In the genomic region with DNA sequence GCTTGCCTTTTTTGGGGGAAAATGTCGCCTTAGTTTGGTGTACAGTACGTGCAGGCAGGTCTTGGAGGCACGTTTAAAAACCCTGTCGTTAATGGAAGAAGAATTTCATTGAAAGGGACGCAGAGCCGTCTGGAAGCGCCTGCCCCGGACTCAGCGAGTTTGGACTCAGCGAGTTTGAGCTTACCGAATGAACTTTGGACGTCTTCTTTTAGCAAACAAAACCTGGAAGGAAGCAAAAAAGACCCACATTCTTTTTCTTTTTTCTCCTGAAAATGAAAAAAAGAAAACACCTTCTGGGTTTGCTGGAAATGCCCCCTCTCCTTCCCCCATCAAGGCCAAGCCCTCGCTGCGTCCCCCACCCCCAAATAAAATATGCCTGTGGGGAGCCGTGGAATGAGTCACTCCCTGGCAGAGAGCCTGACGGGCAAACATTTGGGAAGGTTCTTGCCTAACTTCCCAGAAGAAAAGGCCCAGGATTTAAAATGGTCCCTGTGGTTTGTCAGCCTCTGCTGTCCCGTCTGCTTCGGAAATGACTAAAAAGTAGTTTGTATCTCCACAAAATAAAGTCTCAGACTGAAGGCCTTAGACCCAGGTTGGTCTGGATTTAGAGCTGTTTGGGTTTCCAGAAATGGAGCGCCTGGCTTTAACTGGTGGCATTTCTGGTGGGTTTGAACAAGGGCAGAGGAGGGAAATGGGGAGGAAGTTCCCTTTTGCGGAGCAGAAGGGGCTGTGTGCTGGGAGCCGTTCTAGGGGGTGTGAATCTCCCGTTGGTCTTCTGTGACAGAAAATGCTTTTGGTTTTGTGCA, we compare ENCODE assay signal across 8 cellular contexts. TPM values are rescaled to one million over a fixed set of nuclear protein-coding genes. Genes with fewer than 3 reads are reported as not detected.
A peak's percentile ranks its signal among the peaks of the same experiment; 100 is the strongest.
DNase-seq lines count a peak whose midpoint lies in the region; ATAC-seq and TF ChIP-seq lines count a peak whose summit lies in the region.

No MANE protein-coding gene starts in this region.

- H3K9me2 ChIP-seq in MM.1S (replicated peaks; ENCODE audit: insufficient read depth, low read length), result no peaks in the 10 kb centered on the region

- H3K9me3 Mint-ChIP-seq in stimulated activated naive B cell treated with anti-CD40 and anti-IgM and Interleukin-4, amounts not matched to agents 10 μg/mL and 1 μg/mL and 100 μg/mL, for 72 hours, result no peaks in the 10 kb centered on the region

- H2AFZ ChIP-seq in MM.1S (ENCODE audit: low read length), result no peak overlapping the region

- no peaks in the 10 kb centered on the region for H3K27me3 Mint-ChIP-seq in stimulated activated naive B cell treated with anti-CD40 and anti-IgM and Interleukin-4, amounts not matched to agents 10 μg/mL and 1 μg/mL and 100 μg/mL, for 72 hours

- DNase-seq in EL (peak; percentile 93), MM.1S (no peak), body of pancreas (peak; percentile 86 to 91 (median 88)), kidney glomerular epithelial cell (lab: John Stamatoyannopoulos, UW) (peak; percentile 62)
- DNase-seq in stimulated activated naive B cell treated with anti-CD40 and anti-IgM and Interleukin-4, amounts not matched to agents 10 μg/mL and 1 μg/mL and 100 μg/mL, for 72 hours, result no peak

- 0 out of 2 replicates have a peak overlapping the region, but pooled peaks have one; percentile 98 for H3K4me2 ChIP-seq in MM.1S (ENCODE audit: low read depth, low read length)

- no peak overlapping the region for H3K4me3 ChIP-seq in MM.1S (ENCODE audit: low read length)
- peak overlapping the region in 1 of 2 donors; percentile 46 for H3K4me3 ChIP-seq in body of pancreas

- H3K27ac ChIP-seq in MM.1S (ENCODE audit: low read length) (no peak overlapping the region), body of pancreas (peak overlapping the region; percentile 91 to 95 (median 92))

- TF ChIP-seq CTCF in MM.1S (IDR thresholded peaks at IDR 0.05; ENCODE audit: low read length) (no peak), body of pancreas (IDR thresholded peaks at IDR 0.05) (no peak)

- no peaks in the 10 kb centered on the region for H3F3A ChIP-seq in MM.1S (ENCODE audit: insufficient read depth, low read length)

- ATAC-seq in body of pancreas (peak; percentile 77), HG03280 (IDR thresholded peaks at IDR 0.05; ENCODE audit: unreplicated experiment) (no peak), HG03469 (IDR thresholded peaks at IDR 0.05; ENCODE audit: unreplicated experiment) (no peak)
- ATAC-seq in stimulated activated naive B cell treated with anti-CD40 and anti-IgM and Interleukin-4, amounts not matched to agents 10 μg/mL and 1 μg/mL and 100 μg/mL, for 72 hours (replicated peaks), result no peak
- ATAC-seq in activated CD4-positive, CD25-positive, alpha-beta regulatory T cell treated with anti-CD3 and anti-CD28 coated beads, Interleukin-2, amount 50 U/mL, for 24 hours, result no peak

- H3K27me3 ChIP-seq in MM.1S (replicated peaks; ENCODE audit: insufficient read depth, low read length) (no peaks in the 10 kb centered on the region), body of pancreas (no peaks in the 10 kb centered on the region)

- H3K4me3 Mint-ChIP-seq in stimulated activated naive B cell treated with anti-CD40 and anti-IgM and Interleukin-4, amounts not matched to agents 10 μg/mL and 1 μg/mL and 100 μg/mL, for 72 hours, result peak overlapping the region; percentile 95 to 99

- peaks cover 12 to 34% of the 10 kb centered on the region in 2 donors for H3K36me3 Mint-ChIP-seq in stimulated activated naive B cell treated with anti-CD40 and anti-IgM and Interleukin-4, amounts not matched to agents 10 μg/mL and 1 μg/mL and 100 μg/mL, for 72 hours

- H3K79me2 ChIP-seq in MM.1S (ENCODE audit: low read length), result peaks cover 61% of the 10 kb centered on the region

- peaks cover 52 to 93% of the 10 kb centered on the region in 2 donors for H3K4me1 Mint-ChIP-seq in stimulated activated naive B cell treated with anti-CD40 and anti-IgM and Interleukin-4, amounts not matched to agents 10 μg/mL and 1 μg/mL and 100 μg/mL, for 72 hours

- H3K9ac ChIP-seq in MM.1S (ENCODE audit: low read length), result no peak overlapping the region

- no peaks in the 10 kb centered on the region for H4K20me1 ChIP-seq in MM.1S (ENCODE audit: insufficient read depth, low read length)

- TF ChIP-seq POLR2A in body of pancreas (IDR thresholded peaks at IDR 0.05), result peak in 2 of 3 donors; percentile 64 to 65

- H3K9me3 ChIP-seq in MM.1S (replicated peaks; ENCODE audit: insufficient read depth, low read length), result no peaks in the 10 kb centered on the region
- H3K9me3 ChIP-seq in body of pancreas, result no peaks in the 10 kb centered on the region

- H3K27ac Mint-ChIP-seq in stimulated activated naive B cell treated with anti-CD40 and anti-IgM and Interleukin-4, amounts not matched to agents 10 μg/mL and 1 μg/mL and 100 μg/mL, for 72 hours, result peak overlapping the region; percentile 85

- peaks cover 2% of the 10 kb centered on the region for H3K4me1 ChIP-seq in MM.1S (ENCODE audit: low read length)
- H3K4me1 ChIP-seq in body of pancreas, result peaks cover 54% of the 10 kb centered on the region

- H3K36me3 ChIP-seq in MM.1S (replicated peaks; ENCODE audit: insufficient read depth, low read length) (no peaks in the 10 kb centered on the region), body of pancreas (replicated peaks in 1 of 2; ENCODE audit: insufficient read depth in 1 of 2, low read depth in 2 of 2) (no peaks in the 10 kb centered on the region)

- WGBS in body of pancreas, 2 donors, result 4 to 7% methylated on average over 22 of the region's 22 CpGs

- intact Hi-C loops in body of pancreas (cut with DNase I), result no loop called here

RNA-seq across cellular contexts. Expression of gene NEK6, which starts 1.7 kb away (rescaled TPM):
- total RNA-seq in body of pancreas, result 10 to 100 TPM; 15.5 to 23.6 TPM

Comparison
In these comparisons a context has a peak if more than half of its experiments do, and no peak if none do; other contexts are left out.
1. DNase-seq: peak in EL (single experiment), body of pancreas (4 of 4) and kidney glomerular epithelial cell (single experiment); none in MM.1S (single experiment) and stimulated activated naive B cell treated with anti-CD40 and anti-IgM and Interleukin-4, amounts not matched to agents 10 μg/mL and 1 μg/mL and 100 μg/mL, for 72 hours (single experiment).